In genomic region chr16:58243528-58244004, GRCh38 we compare ENCODE assay signal across 9 cellular contexts. TPM values are rescaled to one million over a fixed set of nuclear protein-coding genes. Genes with fewer than 3 reads are reported as not detected.
DNase-seq lines count a peak whose midpoint lies in the region; ATAC-seq, FAIRE-seq and TF ChIP-seq lines count a peak whose summit lies in the region.
"Had no signal": no experiment of that assay in that cellular context is flagged by ENCODE, and none has a peak within 500 bp of the region (broad histone marks: within the 10 kb centered on the region; RNA-seq: fewer than 3 reads in every experiment).

No MANE protein-coding gene starts in this region.

- WGBS in HepG2 (ENCODE audit: low lambda C conversion rate): 17% methylated on average over 8 of the region's 8 CpGs

- no peak overlapping the region for H3K4me2 ChIP-seq in HepG2 (ENCODE audit: low read depth, low read length)

- no peak for TF ChIP-seq CTCF in HepG2 (CRISPR knock-in tag; IDR thresholded peaks at IDR 0.05)

- H3K27ac ChIP-seq in HepG2 (ENCODE audit: extremely low read length, insufficient read depth, low read length): no peak overlapping the region

- H3K9me3 ChIP-seq in HepG2 (ENCODE audit: low read length): no peaks in the 10 kb centered on the region

- H3K9ac ChIP-seq in HepG2 (ENCODE audit: insufficient read depth, low read depth, low read length): no peak overlapping the region

- BruUV-seq in HepG2 (replicated peaks; lab: Mats Ljungman, UMichigan): no TSS peak

- H3K79me2 ChIP-seq in HepG2 (ENCODE audit: insufficient read depth, low read length): no peaks in the 10 kb centered on the region

- no peaks in the 10 kb centered on the region for H3K36me3 ChIP-seq in HepG2 (replicated peaks in 1 of 2; ENCODE audit: control insufficient read depth in 1 of 2, insufficient read depth in 2 of 2, low read length in 2 of 2)

- no peak for FAIRE-seq in HepG2 (lab: Jason Lieb, UNC)

- ATAC-seq in GM18868 (IDR thresholded peaks at IDR 0.05; ENCODE audit: unreplicated experiment) (peak; percentile 99), GM21723 (IDR thresholded peaks at IDR 0.05; ENCODE audit: unreplicated experiment) (peak; percentile 92), HG03558 (IDR thresholded peaks at IDR 0.05; ENCODE audit: extremely low read depth, unreplicated experiment) (peak; percentile 98), HepG2 (peak; percentile 79)
- ATAC-seq: naive thymus-derived CD8-positive, alpha-beta T cell had no signal

- POLR2A ChIA-PET in HepG2 (lab: Yijun Ruan, JAX): no interaction called here

- H2AFZ ChIP-seq in HepG2 (ENCODE audit: low read length): no peak overlapping the region

- H4K20me1 ChIP-seq in HepG2 (ENCODE audit: insufficient read depth, low read length): no peaks in the 10 kb centered on the region

- TF ChIP-seq POLR2A in HepG2 (IDR thresholded peaks at IDR 0.05; ENCODE audit: insufficient read depth in 1 of 2, low read depth in 2 of 2, low read length in 2 of 2): no peak

- no peak overlapping the region for H3K4me3 ChIP-seq in HepG2 (replicated peaks in 1 of 3; ENCODE audit: insufficient read depth in 1 of 3, low read depth in 2 of 3, low read length in 3 of 3)

- peaks cover 0 to 17% of the 10 kb centered on the region in 2 experiments; a peak in 3 of 5 replicates for H3K27me3 ChIP-seq in HepG2 (ENCODE audit: control insufficient read depth in 1 of 2, insufficient read depth in 2 of 2, low read length in 2 of 2)

- no peak for TF ChIP-seq RAD21 in HepG2 (CRISPR knock-in tag; IDR thresholded peaks at IDR 0.05)

- TF ChIP-seq EP300 in HepG2 (IDR thresholded peaks at IDR 0.05; ENCODE audit: low read depth in 2 of 2, low read length in 2 of 2) (no peak), HepG2 (CRISPR knock-in tag; IDR thresholded peaks at IDR 0.05; ENCODE audit: borderline replicate concordance) (no peak)

- DNase-seq in HepG2 (ENCODE audit: low spot score): no peak
- no peak for DNase-seq in iPS-NIHi7 (ENCODE audit: extremely low spot score)
- no peak for DNase-seq in stimulated activated CD4-positive, alpha-beta T cell treated with anti-CD3 and anti-CD28 coated beads, Interleukin-4, amount 100 ng/mL, for 1 hour
- DNase-seq in GM03348 (ENCODE audit: low spot score): no peak
- no peak for DNase-seq in GF-D8 (lab: John Stamatoyannopoulos, UW)
- DNase-seq: naive thymus-derived CD8-positive, alpha-beta T cell had no signal

- CTCF ChIA-PET in HepG2 (lab: Yijun Ruan, JAX; ENCODE audit: low intra/inter-chr PET ratio, low total read pairs): no interaction called here

- H3K4me1 ChIP-seq in HepG2 (ENCODE audit: insufficient read depth, low read length): no peaks in the 10 kb centered on the region

- in situ Hi-C loops in HepG2 (cut with HindIII; ENCODE audit: extremely low pct_ligation_motif_present, low pct_unique_long_range_greater_than_20kb): no loop called here

- intact Hi-C loops in HepG2 (cut with micrococcal nuclease; ENCODE audit: unreplicated experiment): no loop called here

TF ChIP-seq in HepG2, 621 proteins besides CTCF, POLR2A, EP300 and RAD21 (continues in another document):
- no peak for TF ChIP-seq ZBTB7A (CRISPR knock-in tag; IDR thresholded peaks at IDR 0.05)
- no peak for TF ChIP-seq PBX3 (CRISPR knock-in tag; IDR thresholded peaks at IDR 0.05; ENCODE audit: borderline replicate concordance)
- no peak for TF ChIP-seq PAF1 (CRISPR knock-in tag; IDR thresholded peaks at IDR 0.05)
- no peak for TF ChIP-seq ZNF550 (CRISPR knock-in tag; IDR thresholded peaks at IDR 0.05; ENCODE audit: borderline replicate concordance)

RNA-seq across cellular contexts. Expression of gene CSNK2A2, which starts 45.7 kb away (rescaled TPM):
- 46.4 and 75.8 TPM in 2 replicates for total RNA-seq in HepG2 (2016; rRNA removed; fragmentation: Illumina TruSeq; extraction: Trizol)
- total RNA-seq in HepG2 (2016; cell fraction: cytosol; rRNA removed; fragmentation: Illumina TruSeq; extraction: Trizol; ENCODE audit: low read depth): 7.9 and 10.0 TPM in 2 replicates
- total RNA-seq in HepG2 (2016; cell fraction: insoluble cytoplasmic fraction; rRNA removed; fragmentation: Illumina TruSeq; extraction: Trizol): 45.9 and 69.7 TPM in 2 replicates
- total RNA-seq in HepG2 (2016; cell fraction: membrane; rRNA removed; fragmentation: Illumina TruSeq; extraction: Trizol): 48.2 and 51.0 TPM in 2 replicates
- total RNA-seq in HepG2 (2016; cell fraction: nucleus; rRNA removed; fragmentation: Illumina TruSeq; extraction: Trizol): 55.1 and 62.2 TPM in 2 replicates
- polyA plus RNA-seq in HepG2 (2011; rRNA removed): 48.0 and 56.9 TPM in 2 replicates
- polyA plus RNA-seq in HepG2 (2011; cell fraction: cytosol; rRNA removed): 41.5 and 54.0 TPM in 2 replicates
- 27.7 and 32.7 TPM in 2 replicates for polyA plus RNA-seq in HepG2 (2011; cell fraction: nucleus; rRNA removed)
- polyA plus RNA-seq in HepG2 (2012): 83.1 and 84.5 TPM in 2 replicates
- 16.6 and 17.4 TPM in 2 replicates for polyA plus RNA-seq in HepG2 (2016; cell fraction: cytosol; fragmentation: Illumina TruSeq; extraction: Trizol; ENCODE audit: low read depth)
- polyA plus RNA-seq in HepG2 (2016; cell fraction: insoluble cytoplasmic fraction; fragmentation: Illumina TruSeq; extraction: Trizol; ENCODE audit: low read depth): 76.7 and 84.0 TPM in 2 replicates
- 43.1 and 47.3 TPM in 2 replicates for polyA plus RNA-seq in HepG2 (2016; cell fraction: membrane; fragmentation: Illumina TruSeq; extraction: Trizol; ENCODE audit: low read depth)
- polyA plus RNA-seq in HepG2 (2016; cell fraction: nucleus; fragmentation: Illumina TruSeq; extraction: Trizol; ENCODE audit: insufficient read depth, low read depth): 77.0 and 77.7 TPM in 2 replicates
- polyA minus RNA-seq in HepG2 (2011; rRNA and poly(A)+ RNA removed; ENCODE audit: low replicate concordance): 80.3 and 103 TPM in 2 replicates
- polyA minus RNA-seq in HepG2 (2011; cell fraction: cytosol; rRNA and poly(A)+ RNA removed): 85.8 and 89.6 TPM in 2 replicates
- 57.7 and 65.4 TPM in 2 replicates for polyA minus RNA-seq in HepG2 (2011; cell fraction: nucleus; rRNA and poly(A)+ RNA removed)

RNA-seq across cellular contexts. Expression of gene PRSS54, which starts 51.3 kb away (rescaled TPM):
- total RNA-seq in HepG2 (2016; rRNA removed; fragmentation: Illumina TruSeq; extraction: Trizol): not detected in 2 replicates
- not detected in 2 replicates for total RNA-seq in HepG2 (2016; cell fraction: cytosol; rRNA removed; fragmentation: Illumina TruSeq; extraction: Trizol; ENCODE audit: low read depth)
- not detected in 2 replicates for total RNA-seq in HepG2 (2016; cell fraction: insoluble cytoplasmic fraction; rRNA removed; fragmentation: Illumina TruSeq; extraction: Trizol)
- not detected in 2 replicates for total RNA-seq in HepG2 (2016; cell fraction: membrane; rRNA removed; fragmentation: Illumina TruSeq; extraction: Trizol)
- not detected in 2 replicates for total RNA-seq in HepG2 (2016; cell fraction: nucleus; rRNA removed; fragmentation: Illumina TruSeq; extraction: Trizol)
- not detected in 2 replicates for polyA plus RNA-seq in HepG2 (2011; rRNA removed)
- not detected in 2 replicates for polyA plus RNA-seq in HepG2 (2011; cell fraction: cytosol; rRNA removed)
- not detected in 2 replicates for polyA plus RNA-seq in HepG2 (2011; cell fraction: nucleus; rRNA removed)
- not detected in 2 replicates for polyA plus RNA-seq in HepG2 (2012)
- not detected in 2 replicates for polyA plus RNA-seq in HepG2 (2016; cell fraction: cytosol; fragmentation: Illumina TruSeq; extraction: Trizol; ENCODE audit: low read depth)
- polyA plus RNA-seq in HepG2 (2016; cell fraction: insoluble cytoplasmic fraction; fragmentation: Illumina TruSeq; extraction: Trizol; ENCODE audit: low read depth): not detected in 2 replicates
- not detected in 2 replicates for polyA plus RNA-seq in HepG2 (2016; cell fraction: membrane; fragmentation: Illumina TruSeq; extraction: Trizol; ENCODE audit: low read depth)
- polyA plus RNA-seq in HepG2 (2016; cell fraction: nucleus; fragmentation: Illumina TruSeq; extraction: Trizol; ENCODE audit: insufficient read depth, low read depth): not detected in 2 replicates
- polyA minus RNA-seq in HepG2 (2011; rRNA and poly(A)+ RNA removed; ENCODE audit: low replicate concordance): not detected in 2 replicates
- polyA minus RNA-seq in HepG2 (2011; cell fraction: cytosol; rRNA and poly(A)+ RNA removed): not detected in 2 replicates
- polyA minus RNA-seq in HepG2 (2011; cell fraction: nucleus; rRNA and poly(A)+ RNA removed): not detected in 2 replicates
- total RNA-seq: naive thymus-derived CD8-positive, alpha-beta T cell had no signal
- polyA plus RNA-seq: naive thymus-derived CD8-positive, alpha-beta T cell had no signal
